In genomic region chr7:130875265-130875741, GRCh38 we compare ENCODE assay signal across 8 cellular contexts.
DNase-seq lines count a peak whose midpoint lies in the region; ATAC-seq and TF ChIP-seq lines count a peak whose summit lies in the region.

No MANE protein-coding gene starts in this region.

- no peaks in the 10 kb centered on the region for H3K9me3 Mint-ChIP-seq in activated CD4-positive, alpha-beta T cell treated with anti-CD3 and anti-CD28 coated beads for 36 hours (ENCODE audit: low read depth)
- H3K9me3 Mint-ChIP-seq in IgD-negative memory B cell, result no peaks in the 10 kb centered on the region
- H3K9me3 Mint-ChIP-seq in activated CD4-positive, alpha-beta T cell treated with anti-CD3 and anti-CD28 coated beads, Interleukin-2, amount 10 ng/mL, durations not matched to agents 7 days and 5 days, result no peaks in the 10 kb centered on the region

- no peak overlapping the region for H3K4me3 Mint-ChIP-seq in activated CD4-positive, alpha-beta T cell treated with anti-CD3 and anti-CD28 coated beads for 36 hours
- H3K4me3 Mint-ChIP-seq in IgD-negative memory B cell, result peak overlapping the region in 1 of 4 donors; percentile 51
- no peak overlapping the region for H3K4me3 Mint-ChIP-seq in activated CD4-positive, alpha-beta T cell treated with anti-CD3 and anti-CD28 coated beads, Interleukin-2, amount 10 ng/mL, durations not matched to agents 7 days and 5 days

- peaks cover 62% of the 10 kb centered on the region for H3K79me2 ChIP-seq in osteoblast (ENCODE audit: insufficient read depth, low read length)

- H3K27ac ChIP-seq in osteoblast (ENCODE audit: low read depth, low read length), result peak overlapping the region; percentile 44

- H3K27me3 ChIP-seq in osteoblast (ENCODE audit: insufficient read depth, low read length), result no peaks in the 10 kb centered on the region

- H3K4me1 Mint-ChIP-seq in activated CD4-positive, alpha-beta T cell treated with anti-CD3 and anti-CD28 coated beads for 36 hours, result peaks cover 45% of the 10 kb centered on the region
- peaks cover 3 to 23% (median 6%) of the 10 kb centered on the region in 3 donors for H3K4me1 Mint-ChIP-seq in IgD-negative memory B cell
- H3K4me1 Mint-ChIP-seq in activated CD4-positive, alpha-beta T cell treated with anti-CD3 and anti-CD28 coated beads, Interleukin-2, amount 10 ng/mL, durations not matched to agents 7 days and 5 days, result peaks cover 22% of the 10 kb centered on the region

- no peaks in the 10 kb centered on the region for H3K9me3 ChIP-seq in osteoblast (ENCODE audit: low read depth, low read length)

- peaks cover 64% of the 10 kb centered on the region for H4K20me1 ChIP-seq in osteoblast (ENCODE audit: insufficient read depth, low read length)

- CTCF ChIA-PET in activated CD4-positive, alpha-beta T cell treated with anti-CD3 and anti-CD28 coated beads for 36 hours (lab: Charles Lee), result interaction anchor here (0.5 to 2.4 kb wide), 6 partner anchors 8 to 1770 kb away, joined by 3 to 8 read pairs (median 3); no protein-coding TSS in a partner anchor
- CTCF ChIA-PET in activated CD4-positive, alpha-beta T cell treated with anti-CD3 and anti-CD28 coated beads, Interleukin-2, amount 10 ng/mL, durations not matched to agents 7 days and 5 days (lab: Charles Lee), result interaction anchor here (0.9 to 2.0 kb wide), 4 partner anchors 9 to 195 kb away, joined by 3 to 12 read pairs (median 3); no protein-coding TSS in a partner anchor

- TF ChIP-seq CTCF in osteoblast (IDR thresholded peaks at IDR 0.05; ENCODE audit: extremely low read depth, low read depth, low read length), result peak; percentile 51

- no peak overlapping the region for H3K4me2 ChIP-seq in osteoblast (ENCODE audit: insufficient read depth, low read length)

- DNase-seq in activated CD4-positive, alpha-beta T cell treated with anti-CD3 and anti-CD28 coated beads for 36 hours, result peak; percentile 74
- DNase-seq in activated CD4-positive, alpha-beta T cell treated with anti-CD3 and anti-CD28 coated beads for 1 hour, result no peak
- peak; percentile 56 for DNase-seq in activated CD4-positive, alpha-beta T cell treated with anti-CD3 and anti-CD28 coated beads, Interleukin-2, amount 10 ng/mL, durations not matched to agents 7 days and 5 days
- peak; percentile 74 for DNase-seq in osteoblast (ENCODE audit: insufficient read length, low spot score, missing footprints)

- no peak overlapping the region for H2AFZ ChIP-seq in osteoblast (ENCODE audit: low read length)

- ATAC-seq in activated CD4-positive, alpha-beta T cell treated with anti-CD3 and anti-CD28 coated beads for 36 hours, result peak; percentile 40
- ATAC-seq in esophagus mucosa, result peak; percentile 86
- ATAC-seq in HG02973 (IDR thresholded peaks at IDR 0.05; ENCODE audit: unreplicated experiment), result no peak
- ATAC-seq in HG03196 (IDR thresholded peaks at IDR 0.05; ENCODE audit: unreplicated experiment), result no peak

- intact Hi-C loops in activated CD4-positive, alpha-beta T cell treated with anti-CD3 and anti-CD28 coated beads for 36 hours (cut with DNase I, micrococcal nuclease), result no loop called here

- no peaks in the 10 kb centered on the region for H3K27me3 Mint-ChIP-seq in activated CD4-positive, alpha-beta T cell treated with anti-CD3 and anti-CD28 coated beads for 36 hours
- no peaks in the 10 kb centered on the region for H3K27me3 Mint-ChIP-seq in IgD-negative memory B cell
- no peaks in the 10 kb centered on the region for H3K27me3 Mint-ChIP-seq in activated CD4-positive, alpha-beta T cell treated with anti-CD3 and anti-CD28 coated beads, Interleukin-2, amount 10 ng/mL, durations not matched to agents 7 days and 5 days

- H3K27ac Mint-ChIP-seq in activated CD4-positive, alpha-beta T cell treated with anti-CD3 and anti-CD28 coated beads for 36 hours, result peak overlapping the region; percentile 58
- H3K27ac Mint-ChIP-seq in IgD-negative memory B cell, result peak overlapping the region in 2 of 3 donors; percentile 34 to 96
- H3K27ac Mint-ChIP-seq in activated CD4-positive, alpha-beta T cell treated with anti-CD3 and anti-CD28 coated beads, Interleukin-2, amount 10 ng/mL, durations not matched to agents 7 days and 5 days, result peak overlapping the region; percentile 51

- H3K4me3 ChIP-seq in osteoblast (ENCODE audit: insufficient read depth, low read length), result no peak overlapping the region

- peaks cover 81% of the 10 kb centered on the region for H3K36me3 Mint-ChIP-seq in activated CD4-positive, alpha-beta T cell treated with anti-CD3 and anti-CD28 coated beads for 36 hours (ENCODE audit: low read depth)
- peaks cover 5% of the 10 kb centered on the region for H3K36me3 Mint-ChIP-seq in IgD-negative memory B cell
- H3K36me3 Mint-ChIP-seq in activated CD4-positive, alpha-beta T cell treated with anti-CD3 and anti-CD28 coated beads, Interleukin-2, amount 10 ng/mL, durations not matched to agents 7 days and 5 days (ENCODE audit: low read depth), result peaks cover 50% of the 10 kb centered on the region

- H3K36me3 ChIP-seq in osteoblast (ENCODE audit: insufficient read depth, low read length), result peaks cover 89% of the 10 kb centered on the region

- H3K4me1 ChIP-seq in osteoblast (ENCODE audit: insufficient read depth, low read length), result peaks cover 31% of the 10 kb centered on the region

- POLR2A ChIA-PET in activated CD4-positive, alpha-beta T cell treated with anti-CD3 and anti-CD28 coated beads for 36 hours (lab: Charles Lee), result no interaction called here
- POLR2A ChIA-PET in activated CD4-positive, alpha-beta T cell treated with anti-CD3 and anti-CD28 coated beads, Interleukin-2, amount 10 ng/mL, durations not matched to agents 7 days and 5 days (lab: Charles Lee), result no interaction called here

Comparison
In these comparisons a context has a peak if more than half of its experiments do, and no peak if none do; other contexts are left out.
1. ATAC-seq: peak in activated CD4-positive, alpha-beta T cell treated with anti-CD3 and anti-CD28 coated beads for 36 hours (single experiment) and esophagus mucosa (single experiment); none in HG02973 (single experiment) and HG03196 (single experiment).
2. Peak in every context shown above with its lines, with median percentiles within 50 percentile points of each other: H3K27ac Mint-ChIP-seq.